In genomic region chr6:117555882-117556498, GRCh38 we compare ENCODE assay signal across 8 cellular contexts. TPM values are rescaled to one million over a fixed set of nuclear protein-coding genes. Genes with fewer than 3 reads are reported as not detected.
DNase-seq lines count a peak whose midpoint lies in the region; ATAC-seq and TF ChIP-seq lines count a peak whose summit lies in the region.

No MANE protein-coding gene starts in this region.

- TF ChIP-seq CTCF in fibroblast of villous mesenchyme (IDR thresholded peaks at IDR 0.05; ENCODE audit: insufficient read depth, low read depth, low read length) = peak; percentile 70

- ATAC-seq in activated CD4-positive, CD25-positive, alpha-beta regulatory T cell treated with anti-CD3 and anti-CD28 coated beads, Interleukin-2, amount 50 U/mL, for 24 hours = no peak
- no peak for ATAC-seq in GM18873 (IDR thresholded peaks at IDR 0.05; ENCODE audit: low FRiP score, unreplicated experiment)

- no peak overlapping the region for H3K4me3 ChIP-seq in fibroblast of villous mesenchyme (ENCODE audit: low read depth, low read length)

- DNase-seq in activated CD4-positive, CD25-positive, alpha-beta regulatory T cell (lab: John Stamatoyannopoulos, UW) = peak; percentile 22 to 49 (median 32)
- DNase-seq in NCI-H526 treated with DMSO at 0.1 percent for 48 hours (lab: John Stamatoyannopoulos, UW) = peak; percentile 7
- peak; percentile 45 for DNase-seq in activated T-cell treated with anti-CD3 and anti-CD28 coated beads, Interleukin-2, amount 50 U/mL, for 1 hour
- peak; percentile 50 for DNase-seq in fibroblast of villous mesenchyme (ENCODE audit: low read depth)
- DNase-seq in retina = peak; percentile 51
- no peak for DNase-seq in SKM-1 treated with dmso at 0.1 percent for 144 hours (lab: John Stamatoyannopoulos, UW; ENCODE audit: unreplicated experiment)

RNA-seq across cellular contexts. Expression of gene GOPC, which starts 46.3 kb away (rescaled TPM):
- 45.1 and 81.6 TPM in 2 replicates for total RNA-seq in fibroblast of villous mesenchyme
